In genomic region chrX:75873993-75874392, GRCh38 we compare ENCODE assay signal across 8 cellular contexts.
"Had no signal": no experiment of that assay in that cellular context is flagged by ENCODE, and none has a peak within 500 bp of the region (broad histone marks: within the 10 kb centered on the region; RNA-seq: fewer than 3 reads in every experiment).

No MANE protein-coding gene starts in this region.

- ATAC-seq: GM23338 had no signal

- H3K27ac ChIP-seq: KMS-11 had no signal

- H3K4me3 Mint-ChIP-seq: GM23338, H9 had no signal

- FAIRE-seq: H1, H54, HTR-8/SVneo had no signal

- H3K27ac Mint-ChIP-seq: GM23338, H9 had no signal

- H3K4me3 ChIP-seq: GM23338 had no signal

- DNase-seq: H9, HCEC 1CT, KBM-7 had no signal

- H3K4me1 Mint-ChIP-seq: GM23338, H9 had no signal

- H2AFZ ChIP-seq: GM23338 had no signal

- H3K9ac ChIP-seq: KMS-11 had no signal

- H3K4me2 ChIP-seq: GM23338, KMS-11 had no signal
